ENCODE assay signal across 23 cellular contexts in the genomic region with DNA sequence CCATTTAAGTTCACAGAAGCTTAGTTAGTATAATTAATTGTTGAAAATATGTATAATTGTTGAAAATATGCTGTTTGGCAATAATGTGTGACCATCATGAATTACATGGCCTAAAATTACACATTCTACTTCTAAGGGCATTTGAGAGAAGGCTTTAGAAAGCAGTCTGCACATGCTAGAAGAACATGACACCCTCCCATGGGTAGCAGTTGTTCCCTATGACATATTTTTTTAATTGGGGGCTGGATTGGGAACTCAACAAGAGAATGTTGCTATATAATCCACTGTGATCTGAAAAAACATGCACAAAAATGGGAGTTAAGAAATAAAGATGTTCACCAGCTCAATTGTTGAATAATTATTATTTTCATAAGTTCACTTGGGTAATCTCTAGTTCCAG.
"Had no signal": no experiment of that assay in that cellular context is flagged by ENCODE, and none has a peak within 500 bp of the region (broad histone marks: within the 10 kb centered on the region; RNA-seq: fewer than 3 reads in every experiment).

No MANE protein-coding gene starts in this region.

- H3K27me3 ChIP-seq: MG63 had no signal

- H3K9me3 ChIP-seq: MG63, SK-N-SH had no signal

- DNase-seq: IMR-90, Karpas-422, KG1, MG63, NCI-H1092, NCI-H1105 treated with DMSO at 0.1 percent for 48 hours, NCI-H1417 treated with DMSO at 0.1 percent for 48 hours, NCI-H146, NCI-H1694 treated with DMSO at 0.1 percent for 48 hours, NCI-H2029, NCI-H2081 treated with DMSO at 0.1 percent for 48 hours, NCI-H2171, NCI-H446, NCI-H510A, NCI-H524 treated with DMSO at 0.1 percent for 48 hours, NCI-H69, NCI-H774, Right ventricle myocardium superior, RPMI8226, SIG-M5, SK-N-SH had no signal

- H3K4me2 ChIP-seq: SK-N-SH had no signal

- H3K9ac ChIP-seq: SK-N-SH had no signal

- FAIRE-seq: HepG2, RCC 7860 had no signal

- H3K4me3 ChIP-seq: MG63 had no signal

- H3K36me3 ChIP-seq: MG63 had no signal

- ATAC-seq: HepG2 had no signal
